In genomic region chr22:24325105-24325757, GRCh38 we compare ENCODE assay signal across 8 cellular contexts. TPM values are rescaled to one million over a fixed set of nuclear protein-coding genes. Genes with fewer than 3 reads are reported as not detected.
DNase-seq lines count a peak whose midpoint lies in the region; ATAC-seq, FAIRE-seq and TF ChIP-seq lines count a peak whose summit lies in the region.

No MANE protein-coding gene starts in this region.

- ATAC-seq in GM19452 (IDR thresholded peaks at IDR 0.05; ENCODE audit: unreplicated experiment), result no peak

- FAIRE-seq in keratinocyte (lab: Jason Lieb, UNC), result peak; percentile 73

- H4K20me1 ChIP-seq in GM23248 (ENCODE audit: insufficient read depth) (no peaks in the 10 kb centered on the region), keratinocyte (ENCODE audit: control insufficient read depth, extremely low read depth, insufficient read depth, low read length) (no peaks in the 10 kb centered on the region)

- in situ Hi-C loops in GM23248 (cut with MboI) (loop anchor here (10.0 kb wide), 1 partner anchor 190 kb away; no protein-coding TSS in a partner anchor), brain microvascular endothelial cell (cut with HindIII; ENCODE audit: low pct_ligation_motif_present, low sequenced_read_pairs) (loop anchor here (25.0 kb wide), 1 partner anchor 187 kb away; no protein-coding TSS in a partner anchor)

- peaks cover 51% of the 10 kb centered on the region for H3K36me3 ChIP-seq in GM23248 (ENCODE audit: low read depth)
- peaks cover 26% of the 10 kb centered on the region for H3K36me3 ChIP-seq in brain microvascular endothelial cell (replicated peaks)
- H3K36me3 ChIP-seq in keratinocyte (ENCODE audit: control insufficient read depth in 2 of 2, extremely low read depth in 1 of 2, insufficient read depth in 2 of 2, low read length in 2 of 2), result peaks cover 13 to 25% of the 10 kb centered on the region in 2 experiments

- H3K79me2 ChIP-seq in GM23248 (ENCODE audit: insufficient read depth) (peaks cover 25% of the 10 kb centered on the region), keratinocyte (ENCODE audit: control insufficient read depth, insufficient read depth, low read length) (no peaks in the 10 kb centered on the region)

- peaks cover 33% of the 10 kb centered on the region for H3F3A ChIP-seq in GM23248 (ENCODE audit: insufficient read depth)

- H3K27me3 ChIP-seq in GM23248 (replicated peaks; ENCODE audit: insufficient read depth) (no peaks in the 10 kb centered on the region), brain microvascular endothelial cell (replicated peaks) (no peaks in the 10 kb centered on the region), keratinocyte (ENCODE audit: control insufficient read depth, extremely low read depth, insufficient read depth, low read length) (no peaks in the 10 kb centered on the region)

- DNase-seq in COLO829 (ENCODE audit: low spot score), result peak; percentile 53
- peak; percentile 93 for DNase-seq in GM23248
- peak; percentile 57 for DNase-seq in NOMO-1 treated with dmso at 0.1 percent for 144 hours (lab: John Stamatoyannopoulos, UW; ENCODE audit: unreplicated experiment)
- DNase-seq in brain microvascular endothelial cell, result peak; percentile 73
- no peak for DNase-seq in keratinocyte (ENCODE audit: low read depth, low spot score)
- peak; percentile 78 for DNase-seq in stromal cell of bone marrow (ENCODE audit: low read depth)
- no peak for DNase-seq in islet precursor cell

- H3K9me3 ChIP-seq in GM23248 (ENCODE audit: low read depth), result no peaks in the 10 kb centered on the region
- H3K9me3 ChIP-seq in keratinocyte (ENCODE audit: control insufficient read depth, low read depth, low read length), result no peaks in the 10 kb centered on the region

- H3K4me3 ChIP-seq in GM23248, result no peak overlapping the region
- no peak overlapping the region for H3K4me3 ChIP-seq in brain microvascular endothelial cell (ENCODE audit: low read depth, low read length)
- H3K4me3 ChIP-seq in keratinocyte (ENCODE audit: control insufficient read depth in 2 of 3, extremely low read depth in 1 of 3, insufficient read depth in 2 of 3, low read depth in 1 of 3, low read length in 3 of 3), result no peak overlapping the region

- H3K9me1 ChIP-seq in keratinocyte (ENCODE audit: control insufficient read depth, extremely low read depth, insufficient read depth, low read length), result no peaks in the 10 kb centered on the region

- 22% methylated on average over 5 of the region's 5 CpGs for WGBS in GM23248 (ENCODE audit: low coverage in 1 of 2, low lambda C conversion rate in 2 of 2, missing lambda C conversion rate in 2 of 2), 2 experiments

- H3K27ac ChIP-seq in GM23248, result peak overlapping the region; percentile 37
- no peak overlapping the region for H3K27ac ChIP-seq in brain microvascular endothelial cell
- H3K27ac ChIP-seq in keratinocyte (ENCODE audit: control insufficient read depth, insufficient read depth, low read length), result no peak overlapping the region

- no peak overlapping the region for H3K9ac ChIP-seq in GM23248
- no peak overlapping the region for H3K9ac ChIP-seq in keratinocyte (ENCODE audit: control insufficient read depth, extremely low read depth, insufficient read depth, low read length)

- H3K9me2 ChIP-seq in GM23248 (ENCODE audit: insufficient read depth), result no peaks in the 10 kb centered on the region

- peaks cover 16% of the 10 kb centered on the region for H3K4me1 ChIP-seq in GM23248 (ENCODE audit: insufficient read depth)
- peaks cover 4% of the 10 kb centered on the region for H3K4me1 ChIP-seq in keratinocyte (ENCODE audit: control insufficient read depth, extremely low read depth, insufficient read depth, low read length)

- H2AFZ ChIP-seq in GM23248 (no peak overlapping the region), keratinocyte (ENCODE audit: control insufficient read depth, low read length) (no peak overlapping the region)

- dilution Hi-C loops in keratinocyte (cut with MboI; ENCODE audit: extremely low pct_ligation_motif_present, low sequenced_read_pairs), result no loop called here

- H3K4me2 ChIP-seq in GM23248 (ENCODE audit: unreplicated experiment), result peak overlapping the region; percentile 24
- H3K4me2 ChIP-seq in keratinocyte (ENCODE audit: control insufficient read depth, extremely low read depth, insufficient read depth, low read depth, low read length), result no peak overlapping the region

- peak; percentile 75 for TF ChIP-seq CTCF in brain microvascular endothelial cell (IDR thresholded peaks at IDR 0.05; ENCODE audit: low read depth, low read length, missing control alignments)
- peak; percentile 40 to 51 (median 51) for TF ChIP-seq CTCF in keratinocyte (optimal IDR thresholded peaks at IDR 0.05 in 1 of 3, IDR thresholded peaks at IDR 0.05 in 1 of 3, conservative IDR thresholded peaks at IDR 0.05 in 1 of 3; ENCODE audit: extremely low read depth in 1 of 3, insufficient read depth in 2 of 3, low read length in 3 of 3)

RNA-seq across cellular contexts. Expression of gene SPECC1L, which starts 54.6 kb away (rescaled TPM):
- 34.0 and 39.1 TPM in 2 replicates for total RNA-seq in GM23248 (2014; rRNA removed; shearing (Covaris generic))
- polyA plus RNA-seq in GM23248 (2016; fragmentation: Nextera tagmentation; extraction: Ambion mirVana) (21.1 and 23.9 TPM in 2 replicates), keratinocyte (14.5 to 19.3 TPM (median 19.3 TPM) in 3 replicates)
- polyA plus RNA-seq in keratinocyte (2011; ENCODE audit: low read depth), result 17.4 TPM
- polyA plus RNA-seq in keratinocyte (2011; cell fraction: cytosol; rRNA removed), result 12.3 and 14.7 TPM in 2 replicates
- polyA plus RNA-seq in keratinocyte (2011; cell fraction: nucleus; rRNA removed), result 20.9 and 22.4 TPM in 2 replicates
- polyA plus RNA-seq in keratinocyte (2012; ENCODE audit: low replicate concordance), result 7.7 and 16.9 TPM in 2 replicates
- polyA minus RNA-seq in keratinocyte, result 18.6 to 27.7 TPM (median 19.5 TPM) in 3 replicates
- polyA minus RNA-seq in keratinocyte (2011; cell fraction: cytosol; rRNA and poly(A)+ RNA removed), result 11.9 TPM
- polyA minus RNA-seq in keratinocyte (2011; cell fraction: nucleus; rRNA and poly(A)+ RNA removed), result 22.1 and 38.0 TPM in 2 replicates

Comparison
In these comparisons a context has a peak if more than half of its experiments do, and no peak if none do; other contexts are left out.
1. DNase-seq: peak in COLO829 (single experiment), GM23248 (single experiment), NOMO-1 treated with dmso at 0.1 percent for 144 hours (single experiment), brain microvascular endothelial cell (single experiment) and stromal cell of bone marrow (single experiment); none in keratinocyte (single experiment) and islet precursor cell (single experiment).